ENCODE assay signal across 1 cellular context in the genomic region with DNA sequence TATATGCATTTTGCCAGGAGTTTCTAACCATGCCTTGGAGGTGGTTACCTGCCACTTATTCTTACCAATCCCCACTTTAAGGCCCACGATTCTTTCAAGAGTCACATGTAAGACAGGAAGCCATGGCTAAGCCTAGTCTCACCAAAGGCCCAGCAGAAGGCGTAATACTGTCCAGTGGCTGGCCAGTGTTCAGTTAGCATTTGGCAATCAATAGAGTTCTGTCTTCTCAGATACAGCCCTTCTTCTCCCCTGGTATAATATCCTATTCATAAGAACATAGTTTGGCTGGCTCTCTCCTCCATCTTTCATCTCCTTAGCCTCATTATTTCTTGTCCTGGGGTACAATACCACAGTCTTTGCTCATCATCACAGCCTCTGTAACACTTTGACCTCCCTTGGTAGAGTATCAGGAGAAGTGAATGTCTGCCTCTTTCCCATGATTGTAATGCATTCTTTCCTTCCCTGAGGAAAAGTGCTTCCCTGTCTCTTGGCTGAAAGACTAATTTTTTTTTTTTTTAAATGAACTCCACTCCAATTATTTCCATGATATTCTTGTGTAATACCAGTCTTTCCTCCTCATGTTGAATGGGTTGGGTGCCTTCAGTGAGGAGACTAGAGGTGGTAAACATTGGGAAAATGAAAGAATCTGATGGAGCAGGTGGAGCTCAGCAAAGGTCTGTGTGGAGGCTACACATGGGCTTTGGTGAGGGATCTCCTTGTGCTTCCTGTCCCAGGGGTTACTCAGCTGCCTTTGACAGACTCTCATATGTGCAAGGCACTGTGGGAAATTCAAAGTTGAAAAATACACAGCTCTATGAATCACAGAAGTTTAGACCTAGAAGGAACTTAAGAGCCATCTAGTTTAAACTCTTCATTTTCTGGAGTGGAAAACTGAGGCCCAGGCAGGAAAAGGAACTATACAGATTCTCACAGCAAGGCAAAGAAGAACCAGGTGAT.
TF ChIP-seq lines count a peak whose summit lies in the region.

No MANE protein-coding gene starts in this region.

TF ChIP-seq in IMR-90, 13 proteins besides CTCF, POLR2A, EP300 and RAD21:
- TF ChIP-seq SMC3 (IDR thresholded peaks at IDR 0.05; ENCODE audit: low read depth, low read length) (no peak), MAFK (IDR thresholded peaks at IDR 0.05; ENCODE audit: low read depth, low read length) (no peak), CHD1 (IDR thresholded peaks at IDR 0.05; ENCODE audit: low read depth, low read length) (no peak)
